35 cellular contexts compared by ENCODE assay signal in the genomic region with DNA sequence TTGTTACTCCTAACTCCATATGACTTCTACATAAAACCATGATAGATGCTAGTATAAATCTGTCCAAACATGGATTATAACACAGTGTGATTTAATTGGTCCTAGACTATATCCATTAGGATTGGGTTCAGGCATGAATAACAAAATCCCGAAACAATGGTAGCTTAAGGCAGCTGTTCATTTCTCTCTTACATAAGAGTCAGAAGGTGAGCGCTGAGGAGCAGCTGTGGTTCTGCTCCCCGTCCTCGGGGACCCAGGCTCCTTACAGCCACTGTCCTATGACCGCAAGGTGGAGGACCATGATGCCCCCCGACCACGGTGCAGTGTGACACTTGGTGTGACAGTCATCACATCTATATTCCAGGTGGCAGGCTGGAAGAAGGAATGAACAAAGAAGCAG.
"Had no signal": no experiment of that assay in that cellular context is flagged by ENCODE, and none has a peak within 500 bp of the region (broad histone marks: within the 10 kb centered on the region; RNA-seq: fewer than 3 reads in every experiment).

No MANE protein-coding gene starts in this region.

- H3K9ac ChIP-seq: KMS-11 had no signal

- H3K27me3 ChIP-seq: MG63 had no signal

- H3K9me3 ChIP-seq: MG63 had no signal

- DNase-seq: Karpas-422, Kasumi-1, KG1, MG63, MM.1S, MV-4-11, NCI-H1048, NCI-H1092, NCI-H1092 treated with DMSO at 0.1 percent for 48 hours, NCI-H1105, NCI-H1105 treated with DMSO at 0.1 percent for 48 hours, NCI-H1417, NCI-H1417 treated with DMSO at 0.1 percent for 48 hours, NCI-H1436, NCI-H1436 treated with DMSO at 0.1 percent for 48 hours, NCI-H146, NCI-H1694, NCI-H1694 treated with DMSO at 0.1 percent for 48 hours, NCI-H187, NCI-H187 treated with DMSO at 0.1 percent for 48 hours, NCI-H1930, NCI-H2029, NCI-H2029 treated with DMSO at 0.1 percent for 48 hours, NCI-H2081, NCI-H2081 treated with DMSO at 0.1 percent for 48 hours, NCI-H2107, NCI-H2171, NCI-H2171 treated with DMSO at 0.1 percent for 48 hours, NCI-H2227 treated with DMSO at 0.1 percent for 48 hours, NCI-H226, NCI-H345, NCI-H446, NCI-H446 treated with DMSO at 0.1 percent for 48 hours, NCI-H510A had no signal

- H3K4me3 ChIP-seq: MG63 had no signal

- H3K4me2 ChIP-seq: KMS-11 had no signal

- H3K36me3 ChIP-seq: MG63 had no signal

- H3K27ac ChIP-seq: KMS-11 had no signal
